Comparison of ENCODE assay signal across 1 cellular context in the genomic region with DNA sequence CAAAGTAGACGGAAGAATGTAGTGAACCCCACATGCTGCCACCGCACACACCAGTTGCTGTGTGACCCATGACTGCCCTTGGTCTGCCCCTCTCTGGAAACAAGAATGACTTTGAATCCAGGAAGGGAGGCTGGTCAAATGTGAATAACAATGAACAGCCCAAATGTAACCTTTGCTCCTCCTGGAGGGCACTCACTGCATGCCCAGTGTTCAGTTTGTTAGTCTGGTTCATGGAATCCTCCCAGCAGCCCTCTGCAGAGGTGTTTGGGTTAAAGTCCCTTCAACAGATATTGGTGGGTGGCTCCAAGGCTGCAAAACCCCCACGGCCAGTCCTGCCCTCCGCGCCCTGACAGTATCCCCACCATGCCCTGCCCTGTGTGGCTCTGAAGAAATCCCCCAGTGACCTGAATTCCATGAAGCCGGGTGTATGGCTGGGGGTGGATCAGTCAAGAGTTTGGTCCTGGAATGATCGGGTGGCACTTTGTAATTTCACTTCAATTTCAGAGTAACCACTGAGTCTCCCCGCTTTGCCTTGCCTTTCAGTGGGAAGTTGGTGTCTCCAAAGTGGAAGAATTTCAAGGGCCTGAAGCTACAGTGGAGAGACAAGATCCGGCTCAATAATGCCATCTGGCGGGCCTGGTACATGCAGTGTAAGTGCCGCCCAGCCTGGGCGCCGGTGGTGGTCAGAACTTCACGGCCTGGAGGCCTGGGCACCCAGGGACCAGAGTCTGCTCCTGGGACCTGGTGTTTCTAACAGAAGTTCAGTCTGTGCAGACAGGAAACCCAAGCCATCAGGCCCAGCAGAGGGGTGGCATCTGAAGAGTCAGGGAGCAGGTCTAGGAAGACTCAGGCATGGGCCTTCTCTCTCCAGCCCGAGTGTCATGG.
A peak's percentile ranks its signal among the peaks of the same experiment; 100 is the strongest.
TF ChIP-seq lines count a peak whose summit lies in the region.

No MANE protein-coding gene starts in this region.

TF ChIP-seq in HepG2, 621 proteins besides CTCF, POLR2A, EP300 and RAD21 (continued from another document):
- TF ChIP-seq SOX5 (CRISPR knock-in tag; IDR thresholded peaks at IDR 0.05; ENCODE audit: borderline replicate concordance) (peak; percentile 60; the same call in 1 of the 2 replicates), NR2F6 (IDR thresholded peaks at IDR 0.05) (no peak), NR2F6 (CRISPR knock-in tag; IDR thresholded peaks at IDR 0.05) (0 out of 2 replicates have a peak, but pooled peaks have one; percentile 22), POLR2G (IDR thresholded peaks at IDR 0.05; ENCODE audit: low read depth, low read length) (no peak), SALL2 (CRISPR knock-in tag; IDR thresholded peaks at IDR 0.05) (no peak), ZSCAN9 (CRISPR knock-in tag; IDR thresholded peaks at IDR 0.05; ENCODE audit: borderline replicate concordance) (no peak), ETV6 (CRISPR knock-in tag; conservative IDR thresholded peaks at IDR 0.05) (no peak), IRF2 (CRISPR knock-in tag; IDR thresholded peaks at IDR 0.05) (no peak), ZNF317 (CRISPR knock-in tag; IDR thresholded peaks at IDR 0.05) (no peak), TARDBP (CRISPR knock-in tag; IDR thresholded peaks at IDR 0.05) (no peak), ZNF253 (CRISPR knock-in tag; IDR thresholded peaks at IDR 0.05; ENCODE audit: borderline replicate concordance) (no peak), ZBTB20 (CRISPR knock-in tag; IDR thresholded peaks at IDR 0.05; ENCODE audit: borderline replicate concordance, low read depth) (no peak), ATAD3A (CRISPR knock-in tag; IDR thresholded peaks at IDR 0.05) (no peak), ZFP1 (CRISPR knock-in tag; IDR thresholded peaks at IDR 0.05) (no peak), FOSL1 (CRISPR knock-in tag; IDR thresholded peaks at IDR 0.05; ENCODE audit: borderline replicate concordance) (no peak), ZNF432 (CRISPR knock-in tag; IDR thresholded peaks at IDR 0.05; ENCODE audit: borderline replicate concordance) (no peak), ZBTB38 (CRISPR knock-in tag; IDR thresholded peaks at IDR 0.05) (0 out of 2 replicates have a peak, but pooled peaks have one; percentile 40), ATF1 (CRISPR knock-in tag; IDR thresholded peaks at IDR 0.05) (no peak), MTF2 (CRISPR knock-in tag; IDR thresholded peaks at IDR 0.05; ENCODE audit: borderline replicate concordance) (no peak), CCAR2 (optimal IDR thresholded peaks at IDR 0.05; ENCODE audit: low read depth, low read length) (no peak), ZFP41 (CRISPR knock-in tag; IDR thresholded peaks at IDR 0.05; ENCODE audit: borderline replicate concordance) (no peak)
- TF ChIP-seq, protein P1, sequence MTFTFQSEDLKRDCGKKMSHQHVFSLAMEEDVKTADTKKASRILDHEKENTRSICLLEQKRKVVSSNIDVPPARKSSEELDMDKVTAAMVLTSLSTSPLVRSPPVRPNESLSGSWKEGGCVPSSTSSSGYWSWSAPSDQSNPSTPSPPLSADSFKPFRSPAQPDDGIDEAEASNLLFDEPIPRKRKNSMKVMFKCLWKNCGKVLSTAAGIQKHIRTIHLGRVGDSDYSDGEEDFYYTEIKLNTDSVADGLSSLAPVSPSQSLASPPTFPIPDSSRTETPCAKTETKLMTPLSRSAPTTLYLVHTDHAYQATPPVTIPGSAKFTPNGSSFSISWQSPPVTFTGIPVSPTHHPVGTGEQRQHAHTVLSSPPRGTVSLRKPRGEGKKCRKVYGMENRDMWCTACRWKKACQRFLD (CRISPR knock-in tag; IDR thresholded peaks at IDR 0.05; ENCODE audit: borderline replicate concordance), result no peak
- TF ChIP-seq, protein P2, sequence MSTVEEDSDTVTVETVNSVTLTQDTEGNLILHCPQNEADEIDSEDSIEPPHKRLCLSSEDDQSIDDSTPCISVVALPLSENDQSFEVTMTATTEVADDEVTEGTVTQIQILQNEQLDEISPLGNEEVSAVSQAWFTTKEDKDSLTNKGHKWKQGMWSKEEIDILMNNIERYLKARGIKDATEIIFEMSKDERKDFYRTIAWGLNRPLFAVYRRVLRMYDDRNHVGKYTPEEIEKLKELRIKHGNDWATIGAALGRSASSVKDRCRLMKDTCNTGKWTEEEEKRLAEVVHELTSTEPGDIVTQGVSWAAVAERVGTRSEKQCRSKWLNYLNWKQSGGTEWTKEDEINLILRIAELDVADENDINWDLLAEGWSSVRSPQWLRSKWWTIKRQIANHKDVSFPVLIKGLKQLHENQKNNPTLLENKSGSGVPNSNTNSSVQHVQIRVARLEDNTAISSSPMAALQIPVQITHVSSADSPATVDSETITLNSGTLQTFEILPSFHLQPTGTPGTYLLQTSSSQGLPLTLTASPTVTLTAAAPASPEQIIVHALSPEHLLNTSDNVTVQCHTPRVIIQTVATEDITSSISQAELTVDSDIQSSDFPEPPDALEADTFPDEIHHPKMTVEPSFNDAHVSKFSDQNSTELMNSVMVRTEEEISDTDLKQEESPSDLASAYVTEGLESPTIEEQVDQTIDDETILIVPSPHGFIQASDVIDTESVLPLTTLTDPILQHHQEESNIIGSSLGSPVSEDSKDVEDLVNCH (CRISPR knock-in tag; IDR thresholded peaks at IDR 0.05), result no peak
- TF ChIP-seq, protein P3, sequence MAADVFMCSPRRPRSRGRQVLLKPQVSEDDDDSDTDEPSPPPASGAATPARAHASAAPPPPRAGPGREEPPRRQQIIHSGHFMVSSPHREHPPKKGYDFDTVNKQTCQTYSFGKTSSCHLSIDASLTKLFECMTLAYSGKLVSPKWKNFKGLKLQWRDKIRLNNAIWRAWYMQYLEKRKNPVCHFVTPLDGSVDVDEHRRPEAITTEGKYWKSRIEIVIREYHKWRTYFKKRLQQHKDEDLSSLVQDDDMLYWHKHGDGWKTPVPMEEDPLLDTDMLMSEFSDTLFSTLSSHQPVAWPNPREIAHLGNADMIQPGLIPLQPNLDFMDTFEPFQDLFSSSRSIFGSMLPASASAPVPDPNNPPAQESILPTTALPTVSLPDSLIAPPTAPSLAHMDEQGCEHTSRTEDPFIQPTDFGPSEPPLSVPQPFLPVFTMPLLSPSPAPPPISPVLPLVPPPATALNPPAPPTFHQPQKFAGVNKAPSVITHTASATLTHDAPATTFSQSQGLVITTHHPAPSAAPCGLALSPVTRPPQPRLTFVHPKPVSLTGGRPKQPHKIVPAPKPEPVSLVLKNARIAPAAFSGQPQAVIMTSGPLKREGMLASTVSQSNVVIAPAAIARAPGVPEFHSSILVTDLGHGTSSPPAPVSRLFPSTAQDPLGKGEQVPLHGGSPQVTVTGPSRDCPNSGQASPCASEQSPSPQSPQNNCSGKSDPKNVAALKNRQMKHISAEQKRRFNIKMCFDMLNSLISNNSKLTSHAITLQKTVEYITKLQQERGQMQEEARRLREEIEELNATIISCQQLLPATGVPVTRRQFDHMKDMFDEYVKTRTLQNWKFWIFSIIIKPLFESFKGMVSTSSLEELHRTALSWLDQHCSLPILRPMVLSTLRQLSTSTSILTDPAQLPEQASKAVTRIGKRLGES (CRISPR knock-in tag; IDR thresholded peaks at IDR 0.05; ENCODE audit: borderline replicate concordance), result no peak
- TF ChIP-seq, protein P4, sequence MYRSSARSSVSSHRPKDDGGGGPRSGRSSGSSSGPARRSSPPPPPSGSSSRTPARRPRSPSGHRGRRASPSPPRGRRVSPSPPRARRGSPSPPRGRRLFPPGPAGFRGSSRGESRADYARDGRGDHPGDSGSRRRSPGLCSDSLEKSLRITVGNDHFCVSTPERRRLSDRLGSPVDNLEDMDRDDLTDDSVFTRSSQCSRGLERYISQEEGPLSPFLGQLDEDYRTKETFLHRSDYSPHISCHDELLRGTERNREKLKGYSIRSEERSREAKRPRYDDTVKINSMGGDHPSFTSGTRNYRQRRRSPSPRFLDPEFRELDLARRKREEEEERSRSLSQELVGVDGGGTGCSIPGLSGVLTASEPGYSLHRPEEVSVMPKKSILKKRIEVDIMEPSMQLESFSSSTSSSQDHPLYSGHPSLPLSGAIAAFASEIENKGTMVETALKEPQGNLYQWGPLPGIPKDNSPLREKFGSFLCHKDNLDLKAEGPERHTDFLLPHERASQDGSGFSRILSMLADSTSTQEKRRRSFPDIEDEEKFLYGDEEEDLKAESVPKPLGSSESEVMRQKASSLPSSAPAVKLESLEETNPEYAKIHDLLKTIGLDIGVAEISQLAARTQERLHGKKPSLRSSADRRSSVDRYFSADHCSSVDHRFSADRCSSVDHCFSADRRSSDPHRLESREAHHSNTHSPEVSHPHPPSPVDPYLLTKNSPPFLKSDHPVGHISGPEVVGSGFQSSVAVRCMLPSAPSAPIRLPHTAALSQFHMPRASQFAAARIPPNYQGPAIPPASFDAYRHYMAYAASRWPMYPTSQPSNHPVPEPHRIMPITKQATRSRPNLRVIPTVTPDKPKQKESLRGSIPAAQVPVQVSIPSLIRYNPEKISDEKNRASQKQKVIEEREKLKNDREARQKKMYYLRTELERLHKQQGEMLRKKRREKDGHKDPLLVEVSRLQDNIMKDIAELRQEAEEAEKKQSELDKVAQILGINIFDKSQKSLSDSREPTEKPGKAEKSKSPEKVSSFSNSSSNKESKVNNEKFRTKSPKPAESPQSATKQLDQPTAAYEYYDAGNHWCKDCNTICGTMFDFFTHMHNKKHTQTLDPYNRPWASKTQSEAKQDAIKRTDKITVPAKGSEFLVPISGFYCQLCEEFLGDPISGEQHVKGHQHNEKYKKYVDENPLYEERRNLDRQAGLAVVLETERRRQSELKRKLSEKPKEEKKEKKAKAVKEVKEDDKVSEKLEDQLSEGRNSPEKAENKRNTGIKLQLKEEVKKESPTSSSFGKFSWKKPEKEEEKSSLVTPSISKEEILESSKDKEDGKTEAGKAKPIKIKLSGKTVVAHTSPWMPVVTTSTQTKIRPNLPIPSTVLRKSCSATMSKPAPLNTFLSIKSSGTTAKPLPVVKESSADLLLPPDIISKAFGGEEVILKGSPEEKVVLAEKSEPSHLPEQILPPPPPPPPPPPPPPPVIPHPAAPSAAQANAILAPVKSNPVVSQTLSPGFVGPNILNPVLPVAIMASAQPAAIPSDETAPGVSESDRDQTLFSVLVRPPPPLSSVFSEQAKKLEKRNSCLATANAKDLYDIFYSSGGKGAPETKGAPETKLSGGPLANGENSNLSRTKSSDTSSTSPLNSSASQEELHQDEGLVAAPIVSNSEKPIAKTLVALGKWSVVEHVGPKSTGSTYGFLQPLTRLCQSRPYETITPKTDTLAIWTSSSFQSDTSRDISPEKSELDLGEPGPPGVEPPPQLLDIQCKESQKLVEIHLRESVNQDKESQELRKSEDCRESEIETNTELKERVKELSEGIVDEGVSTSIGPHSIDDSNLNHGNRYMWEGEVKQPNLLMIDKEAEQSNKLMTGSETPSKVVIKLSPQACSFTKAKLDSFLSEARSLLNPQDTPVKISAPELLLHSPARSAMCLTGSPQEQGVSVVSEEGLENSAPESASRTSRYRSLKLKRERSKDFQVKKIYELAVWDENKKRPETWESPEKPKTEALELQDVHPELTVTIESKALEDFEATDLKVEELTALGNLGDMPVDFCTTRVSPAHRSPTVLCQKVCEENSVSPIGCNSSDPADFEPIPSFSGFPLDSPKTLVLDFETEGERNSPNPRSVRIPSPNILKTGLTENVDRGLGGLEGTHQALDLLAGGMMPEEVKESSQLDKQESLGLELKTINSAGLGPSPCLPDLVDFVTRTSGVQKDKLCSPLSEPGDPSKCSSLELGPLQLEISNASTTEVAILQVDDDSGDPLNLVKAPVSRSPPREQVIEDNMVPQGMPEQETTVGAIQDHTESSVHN (CRISPR knock-in tag; IDR thresholded peaks at IDR 0.05), result no peak
- TF ChIP-seq, protein P5, sequence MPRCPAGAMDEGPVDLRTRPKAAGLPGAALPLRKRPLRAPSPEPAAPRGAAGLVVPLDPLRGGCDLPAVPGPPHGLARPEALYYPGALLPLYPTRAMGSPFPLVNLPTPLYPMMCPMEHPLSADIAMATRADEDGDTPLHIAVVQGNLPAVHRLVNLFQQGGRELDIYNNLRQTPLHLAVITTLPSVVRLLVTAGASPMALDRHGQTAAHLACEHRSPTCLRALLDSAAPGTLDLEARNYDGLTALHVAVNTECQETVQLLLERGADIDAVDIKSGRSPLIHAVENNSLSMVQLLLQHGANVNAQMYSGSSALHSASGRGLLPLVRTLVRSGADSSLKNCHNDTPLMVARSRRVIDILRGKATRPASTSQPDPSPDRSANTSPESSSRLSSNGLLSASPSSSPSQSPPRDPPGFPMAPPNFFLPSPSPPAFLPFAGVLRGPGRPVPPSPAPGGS (CRISPR knock-in tag; IDR thresholded peaks at IDR 0.05), result no peak
- TF ChIP-seq, protein P6, sequence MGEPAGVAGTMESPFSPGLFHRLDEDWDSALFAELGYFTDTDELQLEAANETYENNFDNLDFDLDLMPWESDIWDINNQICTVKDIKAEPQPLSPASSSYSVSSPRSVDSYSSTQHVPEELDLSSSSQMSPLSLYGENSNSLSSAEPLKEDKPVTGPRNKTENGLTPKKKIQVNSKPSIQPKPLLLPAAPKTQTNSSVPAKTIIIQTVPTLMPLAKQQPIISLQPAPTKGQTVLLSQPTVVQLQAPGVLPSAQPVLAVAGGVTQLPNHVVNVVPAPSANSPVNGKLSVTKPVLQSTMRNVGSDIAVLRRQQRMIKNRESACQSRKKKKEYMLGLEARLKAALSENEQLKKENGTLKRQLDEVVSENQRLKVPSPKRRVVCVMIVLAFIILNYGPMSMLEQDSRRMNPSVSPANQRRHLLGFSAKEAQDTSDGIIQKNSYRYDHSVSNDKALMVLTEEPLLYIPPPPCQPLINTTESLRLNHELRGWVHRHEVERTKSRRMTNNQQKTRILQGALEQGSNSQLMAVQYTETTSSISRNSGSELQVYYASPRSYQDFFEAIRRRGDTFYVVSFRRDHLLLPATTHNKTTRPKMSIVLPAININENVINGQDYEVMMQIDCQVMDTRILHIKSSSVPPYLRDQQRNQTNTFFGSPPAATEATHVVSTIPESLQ (CRISPR knock-in tag; conservative IDR thresholded peaks at IDR 0.05), result no peak
TF ChIP-seq in HepG2: peak in this region for 18.
